23 cellular contexts compared by ENCODE assay signal in the genomic region with DNA sequence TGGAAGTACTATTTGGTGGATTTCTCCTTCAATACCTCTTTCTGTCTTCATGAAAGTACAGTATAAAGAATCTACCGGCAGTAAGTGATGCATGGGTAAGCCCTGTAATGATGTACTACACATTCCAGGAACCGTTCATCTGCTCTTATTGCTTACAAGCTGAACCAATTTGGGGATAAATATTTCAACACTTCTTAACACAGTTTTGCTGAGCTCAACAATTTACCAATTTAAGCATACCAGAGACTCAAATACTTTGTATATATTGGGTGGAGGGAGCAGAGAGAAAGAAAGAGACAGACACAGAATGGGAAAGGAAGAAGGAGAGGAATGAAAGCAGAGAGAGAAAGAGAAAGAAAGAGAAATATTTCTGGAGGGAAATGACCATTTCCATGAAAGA.
"Had no signal": no experiment of that assay in that cellular context is flagged by ENCODE, and none has a peak within 500 bp of the region (broad histone marks: within the 10 kb centered on the region; RNA-seq: fewer than 3 reads in every experiment).

No MANE protein-coding gene starts in this region.

- H3K27ac Mint-ChIP-seq: IgD-negative memory B cell had no signal

- DNase-seq: Kasumi-1, MM.1S, NCI-H1092 treated with DMSO at 0.1 percent for 48 hours, NCI-H1436, NCI-H187, NCI-H2029, NCI-H2081 treated with DMSO at 0.1 percent for 48 hours, NCI-H2171, NCI-H226, NCI-H446, NCI-H510A, NCI-H524 treated with DMSO at 0.1 percent for 48 hours, NCI-H69, NCI-H774, Right ventricle myocardium superior, RPMI8226, SIG-M5, SK-N-SH had no signal

- H3K9me3 ChIP-seq: SJSA1, SK-N-SH had no signal

- H3K9ac ChIP-seq: KMS-11, SK-N-SH had no signal

- FAIRE-seq: K562, RCC 7860 had no signal

- H3K27me3 Mint-ChIP-seq: IgD-negative memory B cell had no signal

- H3K27me3 ChIP-seq: SJSA1 had no signal

- H3K4me1 ChIP-seq: SJSA1 had no signal

- H3K27ac ChIP-seq: KMS-11, SJSA1 had no signal

- H3K36me3 ChIP-seq: SJSA1 had no signal

- H3K36me3 Mint-ChIP-seq: IgD-negative memory B cell had no signal

- H3K4me2 ChIP-seq: KMS-11, SK-N-SH had no signal

- H3K4me3 Mint-ChIP-seq: IgD-negative memory B cell had no signal

- H3K4me1 Mint-ChIP-seq: IgD-negative memory B cell had no signal

- H3K4me3 ChIP-seq: K562, SJSA1 had no signal

- ATAC-seq: K562 had no signal
